ENCODE assay signal across 8 cellular contexts in genomic region chr2:37350034-37350433, GRCh38. TPM values are rescaled to one million over a fixed set of nuclear protein-coding genes. Genes with fewer than 3 reads are reported as not detected.
DNase-seq lines count a peak whose midpoint lies in the region; ATAC-seq and TF ChIP-seq lines count a peak whose summit lies in the region.

No MANE protein-coding gene starts in this region.

- CTCF ChIA-PET in GM10248 (lab: Yijun Ruan, JAX) = interaction anchor here (1.2 to 5.0 kb wide), 9 partner anchors 9 to 528 kb away, joined by 3 to 22 read pairs (median 5); no protein-coding TSS in a partner anchor

- H3K9me3 ChIP-seq in heart right ventricle = no peaks in the 10 kb centered on the region

- POLR2A ChIA-PET in GM10248 (lab: Yijun Ruan, JAX) = no interaction called here

- ATAC-seq in HG03139 (IDR thresholded peaks at IDR 0.05; ENCODE audit: unreplicated experiment) = peak; percentile 47
- ATAC-seq in HG03521 (IDR thresholded peaks at IDR 0.05; ENCODE audit: unreplicated experiment) = no peak
- no peak for ATAC-seq in HG03520 (IDR thresholded peaks at IDR 0.05; ENCODE audit: unreplicated experiment)
- ATAC-seq in heart right ventricle = no peak

- DNase-seq in GM10248 (ENCODE audit: extremely low spot score) (peak; percentile 25), NCI-H69 (lab: John Stamatoyannopoulos, UW) (peak; percentile 96), left kidney (ENCODE audit: low read depth, low spot score) (peak; percentile 71), heart right ventricle (no peak), H7 (no peak)

- 64 to 68% methylated on average over 3 of the region's 3 CpGs for WGBS in heart right ventricle, 2 donors

- H3K27ac ChIP-seq in heart right ventricle = no peak overlapping the region

- H3K36me3 ChIP-seq in heart right ventricle = peaks cover 0 to 9% (median 0%) of the 10 kb centered on the region in 9 donors
- no peaks in the 10 kb centered on the region for H3K36me3 ChIP-seq in H7 (replicated peaks; ENCODE audit: control insufficient read depth, insufficient read depth, low read length)

- H3K27me3 ChIP-seq in heart right ventricle = no peaks in the 10 kb centered on the region
- H3K27me3 ChIP-seq in H7 (ENCODE audit: control insufficient read depth, insufficient read depth, low read length) = no peaks in the 10 kb centered on the region

- intact Hi-C loops in heart right ventricle (cut with DNase I) = no loop called here

- peaks cover 0 to 24% (median 4%) of the 10 kb centered on the region in 9 donors for H3K4me1 ChIP-seq in heart right ventricle

- H3K4me3 ChIP-seq in heart right ventricle (no peak overlapping the region), H7 (ENCODE audit: insufficient read depth, low read depth, low read length) (no peak overlapping the region)

- TF ChIP-seq CTCF in GM10248 (IDR thresholded peaks at IDR 0.05; ENCODE audit: control extremely low read depth, extremely low read depth, low read depth, missing control alignments) = no peak
- no peak for TF ChIP-seq CTCF in heart right ventricle (IDR thresholded peaks at IDR 0.05)

RNA-seq across cellular contexts. Expression of gene QPCT, which starts 5.6 kb away (rescaled TPM):
- total RNA-seq in heart right ventricle = 1 to 10 TPM in 8 of 10 donors, under 1 TPM in 2; 0.54 to 8.1 (median 2.4) TPM
- 1 to 10 TPM in 1 of 2 donors, under 1 TPM in 1; 0.95 to 3.5 TPM for polyA plus RNA-seq in heart right ventricle
- total RNA-seq in H7 (2014; rRNA removed; shearing (Covaris generic)) = 0.90 and 1.1 TPM in 2 replicates

RNA-seq across cellular contexts. Expression of gene PRKD3, which starts 25.4 kb away (rescaled TPM):
- total RNA-seq in heart right ventricle = 10 to 100 TPM in 9 of 10 donors, 1 to 10 TPM in 1; 9.3 to 21.6 (median 13.2) TPM
- 1 to 10 TPM; 4.4 to 7.0 TPM for polyA plus RNA-seq in heart right ventricle
- 65.8 and 69.7 TPM in 2 replicates for total RNA-seq in H7 (2014; rRNA removed; shearing (Covaris generic))

Comparison
In these comparisons a context has a peak if more than half of its experiments do, and no peak if none do; other contexts are left out.
1. DNase-seq: peak in GM10248 (single experiment), NCI-H69 (single experiment) and left kidney (single experiment); none in heart right ventricle (0 of 2) and H7 (single experiment).